ENCODE assay signal across 8 cellular contexts in genomic region chr14:63543826-63544320, GRCh38. TPM values are rescaled to one million over a fixed set of nuclear protein-coding genes. Genes with fewer than 3 reads are reported as not detected.
DNase-seq lines count a peak whose midpoint lies in the region; ATAC-seq and TF ChIP-seq lines count a peak whose summit lies in the region.

No MANE protein-coding gene starts in this region.

- H3K4me1 ChIP-seq in breast epithelium, result no peaks in the 10 kb centered on the region
- peaks cover 18% of the 10 kb centered on the region for H3K4me1 ChIP-seq in upper lobe of right lung

- TF ChIP-seq POLR2A in breast epithelium (IDR thresholded peaks at IDR 0.05), result no peak

- peak; percentile 34 for ATAC-seq in GM19438 (IDR thresholded peaks at IDR 0.05; ENCODE audit: low read depth, unreplicated experiment)
- no peak for ATAC-seq in upper lobe of right lung

- H3K9me3 ChIP-seq in MG63 (no peaks in the 10 kb centered on the region), breast epithelium (no peaks in the 10 kb centered on the region), upper lobe of right lung (no peaks in the 10 kb centered on the region)

- intact Hi-C loops in breast epithelium (cut with DNase I; ENCODE audit: low total_unique reads) (loop anchor here (5.0 kb wide), 1 partner anchor 152 kb away; no protein-coding TSS in a partner anchor), upper lobe of right lung (cut with DNase I) (no loop called here)

- CTCF ChIA-PET in BJ (lab: Yijun Ruan, JAX), result interaction anchor here (1.0 to 2.7 kb wide), 3 partner anchors 20 to 162 kb away, joined by 3 to 30 read pairs (median 3); no protein-coding TSS in a partner anchor

- POLR2A ChIA-PET in BJ (lab: Charles Lee), result interaction anchor here (0.6 to 1.4 kb wide), 4 partner anchors 90 to 512 kb away, joined by 3 to 5 read pairs (median 4); partner anchors contain the start of gene WDR89

- H3K27me3 ChIP-seq in BJ (ENCODE audit: control insufficient read depth, insufficient read depth, low read length) (no peaks in the 10 kb centered on the region), MG63 (no peaks in the 10 kb centered on the region), breast epithelium (no peaks in the 10 kb centered on the region), upper lobe of right lung (no peaks in the 10 kb centered on the region)

- DNase-seq in BJ (ENCODE audit: low read depth) (no peak), MG63 (no peak), breast epithelium (ENCODE audit: low spot score in 2 of 2) (no peak), medulla oblongata (ENCODE audit: extremely low spot score) (peak; percentile 32), upper lobe of right lung (no peak), NCI-H2029 treated with DMSO at 0.1 percent for 48 hours (lab: John Stamatoyannopoulos, UW) (no peak), HuH-7.5 (ENCODE audit: low spot score) (no peak)

- H3K36me3 ChIP-seq in BJ (ENCODE audit: control insufficient read depth, insufficient read depth, low read length) (no peaks in the 10 kb centered on the region; the same call in 1 of the 2 replicates), MG63 (peaks cover 4% of the 10 kb centered on the region), breast epithelium (peaks cover 6% of the 10 kb centered on the region), upper lobe of right lung (peaks cover 10% of the 10 kb centered on the region)

- peak overlapping the region; percentile 76 for H3K4me3 ChIP-seq in BJ (ENCODE audit: low read depth, low read length)
- peak overlapping the region; percentile 83 for H3K4me3 ChIP-seq in MG63
- peak overlapping the region; percentile 84 to 97 (median 88) for H3K4me3 ChIP-seq in breast epithelium
- H3K4me3 ChIP-seq in upper lobe of right lung, result peak overlapping the region; percentile 86

- H3K27ac ChIP-seq in breast epithelium (peak overlapping the region; percentile 88), upper lobe of right lung (peak overlapping the region; percentile 84)

- TF ChIP-seq CTCF in BJ (IDR thresholded peaks at IDR 0.05; ENCODE audit: insufficient read depth, low read depth, low read length) (no peak), breast epithelium (IDR thresholded peaks at IDR 0.05) (no peak), upper lobe of right lung (IDR thresholded peaks at IDR 0.05) (no peak)

RNA-seq across cellular contexts. Expression of gene PPP2R5E, which starts 0.7 kb away (rescaled TPM):
- polyA plus RNA-seq in BJ (2011; rRNA removed), result 4.8 and 11.9 TPM in 2 replicates
- polyA minus RNA-seq in BJ (2011; rRNA and poly(A)+ RNA removed), result 9.0 and 10.2 TPM in 2 replicates
- total RNA-seq in MG63 (2014; rRNA removed; shearing (Covaris generic); ENCODE audit: low replicate concordance), result 9.2 and 13.2 TPM in 2 replicates
- total RNA-seq in breast epithelium (10 to 100 TPM; 23.0 to 29.9 (median 23.6) TPM), upper lobe of right lung (46.0 TPM)
